ENCODE assay signal across 8 cellular contexts in genomic region chr11:925496-926301, GRCh38. TPM values are rescaled to one million over a fixed set of nuclear protein-coding genes. Genes with fewer than 3 reads are reported as not detected.
DNase-seq lines count a peak whose midpoint lies in the region; ATAC-seq, FAIRE-seq and TF ChIP-seq lines count a peak whose summit lies in the region.

TSS of gene AP2A2 (plus strand) at chr11:925870. CDS start at chr11:926022, 152 bp downstream.

- peak within 1 kb of the TSS; percentile 73 for H3K4me3 Mint-ChIP-seq in activated CD8-positive, alpha-beta memory T cell treated with anti-CD3 and anti-CD28 coated beads, Interleukin-2, amount 10 ng/mL, durations not matched to agents 7 days and 5 days
- H3K4me3 Mint-ChIP-seq in endodermal cell: peak within 1 kb of the TSS; percentile 81

- DNase-seq in C1 segment of cervical spinal cord (lab: John Stamatoyannopoulos, UW) (peak in 12 of 14 donors; percentile 28 to 90 (median 56)), GM19239 (ENCODE audit: insufficient read length, low spot score) (peak; percentile 98), NOMO-1 treated with DMSO at 0.1 percent for 48 hours (lab: John Stamatoyannopoulos, UW; ENCODE audit: unreplicated experiment) (peak; percentile 74), endodermal cell (peak; percentile 94)
- DNase-seq in activated CD8-positive, alpha-beta memory T cell treated with anti-CD3 and anti-CD28 coated beads, Interleukin-2, amount 10 ng/mL, durations not matched to agents 7 days and 5 days: peak; percentile 89
- peak; percentile 94 for DNase-seq in stimulated activated CD8-positive, alpha-beta memory T cell treated with anti-CD3 and anti-CD28 coated beads, Interleukin-15, amount 100 ng/mL, for 24 hours (ENCODE audit: low read depth)

- peak within 1 kb of the TSS; percentile 70 for H3K27ac Mint-ChIP-seq in activated CD8-positive, alpha-beta memory T cell treated with anti-CD3 and anti-CD28 coated beads, Interleukin-2, amount 10 ng/mL, durations not matched to agents 7 days and 5 days
- H3K27ac Mint-ChIP-seq in endodermal cell: peak within 1 kb of the TSS; percentile 93

- peaks cover 23% of the 10 kb centered on the region for H3K36me3 ChIP-seq in endodermal cell (ENCODE audit: control insufficient read depth, insufficient read depth, low read length)
- H3K36me3 ChIP-seq in mesodermal cell (ENCODE audit: control insufficient read depth, insufficient read depth, low read length): peaks cover 33% of the 10 kb centered on the region

- no peaks in the 10 kb centered on the region for H3K27me3 Mint-ChIP-seq in activated CD8-positive, alpha-beta memory T cell treated with anti-CD3 and anti-CD28 coated beads, Interleukin-2, amount 10 ng/mL, durations not matched to agents 7 days and 5 days
- H3K27me3 Mint-ChIP-seq in endodermal cell (ENCODE audit: insufficient read depth): no peaks in the 10 kb centered on the region

- H3K27ac ChIP-seq in endodermal cell (ENCODE audit: low read depth, low read length): no peak within 1 kb of the TSS
- peak within 1 kb of the TSS; percentile 81 for H3K27ac ChIP-seq in mesodermal cell (ENCODE audit: low read depth, low read length, severe bottlenecking)

- peak; percentile 69 for ATAC-seq in HG03520 (IDR thresholded peaks at IDR 0.05; ENCODE audit: unreplicated experiment)
- ATAC-seq in activated CD8-positive, alpha-beta memory T cell treated with anti-CD3 and anti-CD28 coated beads, Interleukin-2, amount 10 ng/mL, durations not matched to agents 7 days and 5 days: peak; percentile 77

- CTCF ChIA-PET in activated CD8-positive, alpha-beta memory T cell treated with anti-CD3 and anti-CD28 coated beads, Interleukin-2, amount 10 ng/mL, durations not matched to agents 7 days and 5 days (lab: Charles Lee): interaction anchor here (1.0 to 2.2 kb wide), 6 partner anchors 9 to 77 kb away, joined by 3 to 16 read pairs (median 4); partner anchors contain the start of gene CHID1

- no peaks in the 10 kb centered on the region for H3K27me3 ChIP-seq in endodermal cell (ENCODE audit: control insufficient read depth, insufficient read depth, low read length, poor library complexity, severe bottlenecking)

- peak within 1 kb of the TSS; percentile 78 for H3K9ac ChIP-seq in endodermal cell (ENCODE audit: extremely low read depth, low read length, poor library complexity, severe bottlenecking)

- no peaks in the 10 kb centered on the region for H3K4me1 ChIP-seq in endodermal cell (ENCODE audit: control insufficient read depth, insufficient read depth, low read length)
- H3K4me1 ChIP-seq in mesodermal cell (ENCODE audit: control insufficient read depth, insufficient read depth, low read length, poor library complexity, severe bottlenecking): peaks cover 8% of the 10 kb centered on the region

- H3K4me1 Mint-ChIP-seq in activated CD8-positive, alpha-beta memory T cell treated with anti-CD3 and anti-CD28 coated beads, Interleukin-2, amount 10 ng/mL, durations not matched to agents 7 days and 5 days: peaks cover 24% of the 10 kb centered on the region
- H3K4me1 Mint-ChIP-seq in endodermal cell: peaks cover 12% of the 10 kb centered on the region

- FAIRE-seq in GM19239 (lab: Jason Lieb, UNC): peak; percentile 80

- H3K9me3 ChIP-seq in endodermal cell (ENCODE audit: control insufficient read depth, low read length) (no peaks in the 10 kb centered on the region), mesodermal cell (ENCODE audit: control insufficient read depth, low read length) (no peaks in the 10 kb centered on the region)

- peaks cover 4% of the 10 kb centered on the region for H3K36me3 Mint-ChIP-seq in activated CD8-positive, alpha-beta memory T cell treated with anti-CD3 and anti-CD28 coated beads, Interleukin-2, amount 10 ng/mL, durations not matched to agents 7 days and 5 days
- H3K36me3 Mint-ChIP-seq in endodermal cell (ENCODE audit: low read depth): peaks cover 12% of the 10 kb centered on the region

- 6 to 14% methylated on average over 51 to 116 of the region's 124 CpGs for WGBS in endodermal cell (ENCODE audit: insufficient coverage in 1 of 2, insufficient read length in 1 of 2), 2 experiments
- WGBS in mesodermal cell (ENCODE audit: insufficient coverage in 2 of 2), 2 experiments: 10 to 11% methylated on average over 70 to 81 of the region's 124 CpGs

- peak; percentile 87 for TF ChIP-seq CTCF in endodermal cell (conservative IDR thresholded peaks at IDR 0.05)

- peak within 1 kb of the TSS; percentile 89 for H3K4me3 ChIP-seq in endodermal cell (ENCODE audit: low read length)
- peak within 1 kb of the TSS; percentile 79 for H3K4me3 ChIP-seq in mesodermal cell (ENCODE audit: extremely low read depth, insufficient read depth, low read length, poor library complexity, severe bottlenecking)

- H3K9me3 Mint-ChIP-seq in activated CD8-positive, alpha-beta memory T cell treated with anti-CD3 and anti-CD28 coated beads, Interleukin-2, amount 10 ng/mL, durations not matched to agents 7 days and 5 days (ENCODE audit: low read depth): no peaks in the 10 kb centered on the region
- no peaks in the 10 kb centered on the region for H3K9me3 Mint-ChIP-seq in endodermal cell

RNA-seq across cellular contexts. Expression of gene AP2A2, which starts in this region (rescaled TPM):
- total RNA-seq in activated CD8-positive, alpha-beta memory T cell treated with anti-CD3 and anti-CD28 coated beads, Interleukin-2, amount 10 ng/mL, durations not matched to agents 7 days and 5 days: 10 to 100 TPM; 36.3 to 52.2 TPM
- total RNA-seq in endodermal cell: 10 to 100 TPM; 79.4 to 97.7 TPM
- 62.5 TPM for polyA plus RNA-seq in endodermal cell (2013, experiment 1 of 2)
- 49.7 TPM for polyA plus RNA-seq in endodermal cell (2013, experiment 2 of 2)
- polyA plus RNA-seq in mesodermal cell (2013, experiment 1 of 2): 92.0 TPM
- 76.9 TPM for polyA plus RNA-seq in mesodermal cell (2013, experiment 2 of 2)
